27 cellular contexts compared by ENCODE assay signal in genomic region chr5:150073677-150074076, GRCh38. TPM values are rescaled to one million over a fixed set of nuclear protein-coding genes. Genes with fewer than 3 reads are reported as not detected.
"Had no signal": no experiment of that assay in that cellular context is flagged by ENCODE, and none has a peak within 500 bp of the region (broad histone marks: within the 10 kb centered on the region; RNA-seq: fewer than 3 reads in every experiment).

No MANE protein-coding gene starts in this region.

- H3K4me1 ChIP-seq: ascending aorta, breast epithelium, foreskin keratinocyte, gastroesophageal sphincter had no signal

- H3K36me3 ChIP-seq: ascending aorta, breast epithelium, cardiac muscle cell, gastroesophageal sphincter had no signal

- H3K9me3 Mint-ChIP-seq: activated CD4-positive, alpha-beta memory T cell treated with anti-CD3 and anti-CD28 coated beads for 36 hours; activated CD4-positive, alpha-beta T cell treated with anti-CD3 and anti-CD28 coated beads, Interleukin-2, amount 10 ng/mL, durations not matched to agents 24 days and 14 days; activated naive CD4-positive, alpha-beta T cell treated with anti-CD3 and anti-CD28 coated beads, Interleukin-2, amount 50 U/mL, for 24 hours; activated naive CD8-positive, alpha-beta T cell treated with anti-CD3 and anti-CD28 coated beads, Interleukin-2, amount 10 ng/mL, durations not matched to agents 7 days and 5 days; activated T-cell treated with anti-CD3 and anti-CD28 coated beads, Interleukin-2, amount 50 U/mL, for 4 hours; activated T-helper 17 cell treated with anti-CD3 and anti-CD28 coated beads, Interleukin-2, amount 50 U/mL, for 72 hours; central memory CD8-positive, alpha-beta T cell; dendritic cell treated with granulocyte-macrophage colony-stimulating factor and Interleukin-4, amounts not matched to agents 40 ng/mL and 50 ng/mL, for 4 days; effector memory CD8-positive, alpha-beta T cell had no signal

- H3K4me1 Mint-ChIP-seq: activated CD4-positive, alpha-beta T cell treated with anti-CD3 and anti-CD28 coated beads for 36 hours; activated naive CD4-positive, alpha-beta T cell treated with anti-CD3 and anti-CD28 coated beads, Interleukin-2, amount 50 U/mL, for 24 hours; activated T-helper 17 cell treated with anti-CD3 and anti-CD28 coated beads, Interleukin-2, amount 50 U/mL, for 72 hours; central memory CD8-positive, alpha-beta T cell had no signal

- H3K4me3 ChIP-seq: ascending aorta, breast epithelium, cardiac muscle cell, coronary artery, dorsolateral prefrontal cortex, esophagus muscularis mucosa, gastroesophageal sphincter had no signal

- H3K4me3 Mint-ChIP-seq: activated CD4-positive, alpha-beta memory T cell treated with anti-CD3 and anti-CD28 coated beads for 36 hours; activated CD4-positive, alpha-beta T cell treated with anti-CD3 and anti-CD28 coated beads for 36 hours; activated CD4-positive, alpha-beta T cell treated with anti-CD3 and anti-CD28 coated beads, Interleukin-2, amount 10 ng/mL, durations not matched to agents 24 days and 14 days; activated naive CD4-positive, alpha-beta T cell treated with anti-CD3 and anti-CD28 coated beads, Interleukin-2, amount 50 U/mL, for 24 hours; activated naive CD8-positive, alpha-beta T cell treated with anti-CD3 and anti-CD28 coated beads, Interleukin-2, amount 10 ng/mL, durations not matched to agents 7 days and 5 days; activated T-cell treated with anti-CD3 and anti-CD28 coated beads, Interleukin-2, amount 50 U/mL, for 4 hours; activated T-helper 17 cell treated with anti-CD3 and anti-CD28 coated beads, Interleukin-2, amount 50 U/mL, for 72 hours; brain; central memory CD8-positive, alpha-beta T cell; dendritic cell treated with granulocyte-macrophage colony-stimulating factor and Interleukin-4, amounts not matched to agents 40 ng/mL and 50 ng/mL, for 4 days; effector memory CD8-positive, alpha-beta T cell had no signal

- H3K27ac Mint-ChIP-seq: activated CD4-positive, alpha-beta memory T cell treated with anti-CD3 and anti-CD28 coated beads for 36 hours; activated CD4-positive, alpha-beta T cell treated with anti-CD3 and anti-CD28 coated beads for 36 hours; activated CD4-positive, alpha-beta T cell treated with anti-CD3 and anti-CD28 coated beads, Interleukin-2, amount 10 ng/mL, durations not matched to agents 24 days and 14 days; activated naive CD4-positive, alpha-beta T cell treated with anti-CD3 and anti-CD28 coated beads, Interleukin-2, amount 50 U/mL, for 24 hours; activated naive CD8-positive, alpha-beta T cell treated with anti-CD3 and anti-CD28 coated beads, Interleukin-2, amount 10 ng/mL, durations not matched to agents 7 days and 5 days; activated T-helper 17 cell treated with anti-CD3 and anti-CD28 coated beads, Interleukin-2, amount 50 U/mL, for 72 hours; brain; dendritic cell treated with granulocyte-macrophage colony-stimulating factor and Interleukin-4, amounts not matched to agents 40 ng/mL and 50 ng/mL, for 4 days; effector memory CD8-positive, alpha-beta T cell had no signal

- H3K36me3 Mint-ChIP-seq: activated CD4-positive, alpha-beta memory T cell treated with anti-CD3 and anti-CD28 coated beads for 36 hours; activated naive CD4-positive, alpha-beta T cell treated with anti-CD3 and anti-CD28 coated beads, Interleukin-2, amount 50 U/mL, for 24 hours; activated naive CD8-positive, alpha-beta T cell treated with anti-CD3 and anti-CD28 coated beads, Interleukin-2, amount 10 ng/mL, durations not matched to agents 7 days and 5 days; brain had no signal

- H3K27me3 ChIP-seq: ascending aorta, breast epithelium, cardiac muscle cell, dorsolateral prefrontal cortex, esophagus muscularis mucosa, gastroesophageal sphincter had no signal

- H3K9me3 ChIP-seq: ascending aorta, breast epithelium, esophagus muscularis mucosa, gastroesophageal sphincter had no signal

- H3K27me3 Mint-ChIP-seq: activated CD4-positive, alpha-beta memory T cell treated with anti-CD3 and anti-CD28 coated beads for 36 hours; activated CD4-positive, alpha-beta T cell treated with anti-CD3 and anti-CD28 coated beads for 36 hours; dendritic cell treated with granulocyte-macrophage colony-stimulating factor and Interleukin-4, amounts not matched to agents 40 ng/mL and 50 ng/mL, for 4 days had no signal

- H3K27ac ChIP-seq: ascending aorta, breast epithelium, cardiac muscle cell, coronary artery, dorsolateral prefrontal cortex, esophagus muscularis mucosa, foreskin keratinocyte, gastroesophageal sphincter had no signal

- DNase-seq: activated CD4-positive, alpha-beta memory T cell treated with anti-CD3 and anti-CD28 coated beads for 36 hours; activated CD4-positive, alpha-beta T cell treated with anti-CD3 and anti-CD28 coated beads for 36 hours; activated CD4-positive, alpha-beta T cell treated with anti-CD3 and anti-CD28 coated beads, Interleukin-2, amount 10 ng/mL, durations not matched to agents 24 days and 14 days; activated CD4-positive, CD25-positive, alpha-beta regulatory T cell; activated effector memory CD4-positive, alpha-beta T cell treated with Interleukin-2 at 50 U/mL for 16 hours; activated gamma-delta T cell treated with Interleukin-2 at 50 U/mL for 16 hours; activated naive CD4-positive, alpha-beta T cell treated with Interleukin-2 at 50 U/mL for 16 hours; activated T-cell treated with anti-CD3 and anti-CD28 coated beads, Interleukin-2, amount 50 U/mL, for 4 hours; effector CD4-positive, alpha-beta T cell; effector memory CD8-positive, alpha-beta T cell; erythroblast; foreskin keratinocyte; T-helper 2 cell had no signal

RNA-seq across cellular contexts. Expression of gene CSF1R, which starts 12.7 kb away (rescaled TPM):
- total RNA-seq: activated CD4-positive, alpha-beta T cell treated with anti-CD3 and anti-CD28 coated beads, Interleukin-2, amount 10 ng/mL, durations not matched to agents 24 days and 14 days; cardiac muscle cell; foreskin keratinocyte; glomerular endothelial cell had no signal
